Comparison of ENCODE assay signal across 1 cellular context in genomic region chr9:4764033-4764432, GRCh38.
TF ChIP-seq lines count a peak whose summit lies in the region.

No MANE protein-coding gene starts in this region.

TF ChIP-seq in HepG2, 621 proteins besides CTCF, POLR2A, EP300 and RAD21:
- TF ChIP-seq ZNF121 (CRISPR knock-in tag; IDR thresholded peaks at IDR 0.05) (peak; percentile 72), ZNF800 (CRISPR knock-in tag; IDR thresholded peaks at IDR 0.05) (no peak)
